ENCODE assay signal across 8 cellular contexts in genomic region chr1:36553591-36554417, GRCh38.
DNase-seq lines count a peak whose midpoint lies in the region; ATAC-seq, FAIRE-seq and TF ChIP-seq lines count a peak whose summit lies in the region.

No MANE protein-coding gene starts in this region.

- in situ Hi-C loops in mammary epithelial cell (cut with MboI; ENCODE audit: low sequenced_read_pairs in 2 of 2): loop anchor here in 1 of 2 donors (25.0 kb wide), 2 partner anchors 883 to 1108 kb away; no protein-coding TSS in a partner anchor

- no peak overlapping the region for H3K4me3 ChIP-seq in mammary epithelial cell (replicated peaks in 1 of 3; ENCODE audit: insufficient read depth in 1 of 3, low read depth in 2 of 3, low read length in 3 of 3)

- POLR2A ChIA-PET in activated B cell treated with CpG ODN at 0.5 μM for 24 hours (lab: Charles Lee): no interaction called here

- no peak overlapping the region for H3K4me2 ChIP-seq in mammary epithelial cell (ENCODE audit: insufficient read depth, low read depth, low read length)

- no peaks in the 10 kb centered on the region for H3K27me3 ChIP-seq in mammary epithelial cell (ENCODE audit: insufficient read depth, low read length)

- no peaks in the 10 kb centered on the region for H3K36me3 Mint-ChIP-seq in activated B cell treated with CpG ODN at 0.5 μM for 24 hours (ENCODE audit: low read depth)

- no peaks in the 10 kb centered on the region for H3K9me3 Mint-ChIP-seq in activated B cell treated with CpG ODN at 0.5 μM for 24 hours

- no peak for TF ChIP-seq CTCF in activated B cell treated with CpG ODN at 0.5 μM for 24 hours (IDR thresholded peaks at IDR 0.05)
- TF ChIP-seq CTCF in mammary epithelial cell (conservative IDR thresholded peaks at IDR 0.05 in 1 of 2, IDR thresholded peaks at IDR 0.05 in 1 of 2; ENCODE audit: extremely low read depth in 1 of 2, insufficient read depth in 1 of 2, low read depth in 1 of 2, low read length in 2 of 2): peak; percentile 65 to 79

- H3K27me3 Mint-ChIP-seq in activated B cell treated with CpG ODN at 0.5 μM for 24 hours: peaks cover 30% of the 10 kb centered on the region

- peak; percentile 64 for FAIRE-seq in GM19239 (lab: Jason Lieb, UNC)

- no peaks in the 10 kb centered on the region for H4K20me1 ChIP-seq in mammary epithelial cell (ENCODE audit: insufficient read depth, low read length)

- H3K9me3 ChIP-seq in mammary epithelial cell (replicated peaks; ENCODE audit: insufficient read depth, low read length): no peaks in the 10 kb centered on the region

- intact Hi-C loops in activated B cell treated with CpG ODN at 0.5 μM for 24 hours (cut with micrococcal nuclease) (loop anchor here (1.0 kb wide), 1 partner anchor 880 kb away; no protein-coding TSS in a partner anchor), mammary epithelial cell (cut with micrococcal nuclease) (loop anchor here (1.0 to 10.0 kb wide), 4 partner anchors 38 to 1131 kb away; no protein-coding TSS in a partner anchor)

- no peaks in the 10 kb centered on the region for H3K36me3 ChIP-seq in mammary epithelial cell (ENCODE audit: insufficient read depth, low read length)

- no peak overlapping the region for H3K9ac ChIP-seq in mammary epithelial cell (ENCODE audit: insufficient read depth, low read length)

- peaks cover 6% of the 10 kb centered on the region for H3K4me1 Mint-ChIP-seq in activated B cell treated with CpG ODN at 0.5 μM for 24 hours

- H3K4me3 Mint-ChIP-seq in activated B cell treated with CpG ODN at 0.5 μM for 24 hours: no peak overlapping the region

- no peak overlapping the region for H2AFZ ChIP-seq in mammary epithelial cell (ENCODE audit: low read depth, low read length)

- 14% methylated on average over 20 of the region's 20 CpGs for WGBS in mammary epithelial cell (ENCODE audit: low coverage, missing lambda C conversion rate)

- CTCF ChIA-PET in activated B cell treated with CpG ODN at 0.5 μM for 24 hours (lab: Charles Lee) (interaction anchor here (1.2 kb wide), 2 partner anchors 881 kb away, joined by 5 read pairs; no protein-coding TSS in a partner anchor), mammary epithelial cell (lab: Charles Lee; ENCODE audit: low non-redundant PET) (no interaction called here)

- BruUV-seq in mammary epithelial cell (replicated peaks; lab: Mats Ljungman, UMichigan): no TSS peak

- H3K79me2 ChIP-seq in mammary epithelial cell (ENCODE audit: insufficient read depth, low read length): no peaks in the 10 kb centered on the region

- DNase-seq in 8988T: peak; percentile 49
- peak; percentile 50 for DNase-seq in GM19239 (ENCODE audit: insufficient read length, low spot score)
- DNase-seq in NCI-H2171 (lab: John Stamatoyannopoulos, UW): peak; percentile 67
- DNase-seq in activated B cell treated with CpG ODN at 0.5 μM for 24 hours: peak; percentile 37
- peak; percentile 41 for DNase-seq in mammary epithelial cell
- peak; percentile 88 for DNase-seq in left kidney (ENCODE audit: low read depth, low spot score)
- peak; percentile 78 to 79 for DNase-seq in stimulated activated CD4-positive, alpha-beta T cell treated with anti-CD3 and anti-CD28 coated beads, Interleukin-2, amount 100 ng/mL, for 48 hours

- H3K27ac Mint-ChIP-seq in activated B cell treated with CpG ODN at 0.5 μM for 24 hours: no peak overlapping the region

- no peak overlapping the region for H3K27ac ChIP-seq in mammary epithelial cell (ENCODE audit: insufficient read depth, low read depth, low read length)

- H3K4me1 ChIP-seq in mammary epithelial cell (ENCODE audit: insufficient read depth, low read length): no peaks in the 10 kb centered on the region

- dilution Hi-C loops in mammary epithelial cell (cut with HindIII; ENCODE audit: low sequenced_read_pairs): no loop called here

- ATAC-seq in activated B cell treated with CpG ODN at 0.5 μM for 24 hours (ENCODE audit: low read depth) (peak; percentile 70), GM19455 (IDR thresholded peaks at IDR 0.05; ENCODE audit: unreplicated experiment) (no peak)

Comparison
In these comparisons a context has a peak if more than half of its experiments do, and no peak if none do; other contexts are left out.
1. DNase-seq: peak in every context shown above with its lines; median percentile 88 in left kidney; 78 in stimulated activated CD4-positive, alpha-beta T cell treated with anti-CD3 and anti-CD28 coated beads, Interleukin-2, amount 100 ng/mL, for 48 hours; 67 in NCI-H2171; 50 in GM19239; 49 in 8988T; 41 in mammary epithelial cell; 37 in activated B cell treated with CpG ODN at 0.5 μM for 24 hours.